In the genomic region with DNA sequence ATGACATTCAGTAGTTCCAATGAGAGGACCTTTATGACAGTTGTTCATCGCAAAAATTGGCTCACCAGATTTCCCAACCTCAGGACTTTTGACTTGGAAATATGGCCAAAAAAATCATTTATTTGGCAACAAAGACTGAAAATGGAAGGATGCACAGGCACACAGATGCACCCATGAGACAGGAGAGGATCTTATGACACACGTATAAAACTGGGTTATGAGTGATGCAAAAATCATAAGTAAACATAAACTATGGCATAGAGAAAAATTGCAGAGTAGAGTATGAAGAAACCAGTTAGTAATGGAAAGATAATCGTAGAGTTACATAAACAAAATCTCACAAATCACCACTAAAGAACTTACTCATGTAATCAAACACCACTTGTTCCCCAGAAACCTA, we compare ENCODE assay signal across 20 cellular contexts.
"Had no signal": no experiment of that assay in that cellular context is flagged by ENCODE, and none has a peak within 500 bp of the region (broad histone marks: within the 10 kb centered on the region; RNA-seq: fewer than 3 reads in every experiment).

No MANE protein-coding gene starts in this region.

- H3K9me3 ChIP-seq: colonic mucosa, gastroesophageal sphincter, left lung, lower lobe of right lung, mucosa of descending colon had no signal

- H3K36me3 ChIP-seq: colonic mucosa, esophagus squamous epithelium, gastroesophageal sphincter, heart right ventricle, left lung, lower lobe of right lung had no signal

- DNase-seq: colonic mucosa; cortex of kidney; effector CD8-positive, alpha-beta T cell; effector memory CD8-positive, alpha-beta T cell; endodermal cell; erythroblast; esophagus squamous epithelium; foreskin keratinocyte; heart right ventricle; hippocampal formation; left cardiac atrium; left lung; left ventricle myocardium superior; lower lobe of right lung; mesenchymal stem cell; mucosa of descending colon; naive B cell had no signal

- H3K27me3 ChIP-seq: colonic mucosa, esophagus squamous epithelium, foreskin keratinocyte, gastroesophageal sphincter, heart right ventricle, left lung had no signal

- ATAC-seq: effector memory CD8-positive, alpha-beta T cell; esophagus mucosa; foreskin keratinocyte; gastroesophageal sphincter; heart right ventricle; left lung; left ventricle myocardium superior; lower lobe of right lung; mucosa of descending colon had no signal

- H3K4me1 ChIP-seq: colonic mucosa, esophagus squamous epithelium, foreskin keratinocyte, gastroesophageal sphincter, heart right ventricle, left lung, lower lobe of right lung had no signal

- H3K4me3 ChIP-seq: colonic mucosa, esophagus squamous epithelium, gastroesophageal sphincter, heart right ventricle, left lung, lower lobe of right lung, mucosa of descending colon had no signal

- H3K27ac ChIP-seq: colonic mucosa, epithelial cell of prostate, esophagus squamous epithelium, foreskin keratinocyte, gastroesophageal sphincter, heart right ventricle, left lung, lower lobe of right lung had no signal
